In the genomic region with DNA sequence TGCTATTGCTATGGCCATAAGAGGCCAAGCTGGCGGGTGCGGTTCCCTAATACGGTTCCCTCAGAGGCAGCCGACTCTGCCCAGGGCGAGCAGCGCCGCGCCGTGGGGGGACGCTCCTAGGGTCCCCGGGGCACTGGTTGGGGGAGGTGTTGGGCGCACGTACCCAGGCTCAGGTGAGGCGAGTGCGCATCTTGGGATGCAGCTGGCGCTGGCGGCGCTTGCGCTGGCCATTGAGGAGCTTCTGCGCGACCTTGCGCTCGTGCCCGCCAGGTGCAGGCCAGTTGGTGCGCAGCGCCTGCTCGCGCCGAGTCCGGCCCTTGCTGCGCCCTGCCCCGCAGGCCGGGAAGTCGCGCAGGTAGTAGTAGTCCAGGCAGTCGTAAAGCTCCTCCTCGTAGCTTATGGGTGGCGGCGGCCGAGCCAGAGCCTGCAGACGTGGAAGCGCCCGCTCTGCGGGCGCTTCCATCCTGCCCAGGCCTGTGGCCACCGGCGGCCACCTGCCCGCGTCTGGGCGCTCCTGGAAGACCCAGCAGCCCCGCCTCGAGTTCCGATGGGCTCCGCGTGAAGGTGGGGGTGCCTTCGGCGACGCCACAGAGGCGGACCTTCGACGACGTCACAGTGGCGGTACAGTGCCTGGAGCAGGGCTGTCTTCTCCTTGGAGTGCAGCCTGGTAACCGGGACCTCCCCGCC, we compare ENCODE assay signal across 17 cellular contexts. TPM values are rescaled to one million over a fixed set of nuclear protein-coding genes. Genes with fewer than 3 reads are reported as not detected.
A peak's percentile ranks its signal among the peaks of the same experiment; 100 is the strongest.
DNase-seq lines count a peak whose midpoint lies in the region; ATAC-seq and TF ChIP-seq lines count a peak whose summit lies in the region.
"Had no signal": no experiment of that assay in that cellular context is flagged by ENCODE, and none has a peak within 500 bp of the region (broad histone marks: within the 10 kb centered on the region; RNA-seq: fewer than 3 reads in every experiment).

A gene with protein sequence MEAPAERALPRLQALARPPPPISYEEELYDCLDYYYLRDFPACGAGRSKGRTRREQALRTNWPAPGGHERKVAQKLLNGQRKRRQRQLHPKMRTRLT (minus strand): TSS at position 566 of the 687 bp plus-strand sequence. CDS start 103 bp downstream, at position 463.

- TF ChIP-seq CTCF in GM06990 (IDR thresholded peaks at IDR 0.05; ENCODE audit: insufficient read depth, low read length, poor library complexity, severe bottlenecking), result no peak
- no peak for TF ChIP-seq CTCF in epithelial cell of esophagus (IDR thresholded peaks at IDR 0.05; ENCODE audit: insufficient read depth, low read depth, low read length, missing control alignments)
- no peak for TF ChIP-seq CTCF in nephron progenitor cell (IDR thresholded peaks at IDR 0.05)

- H3K14ac ChIP-seq in trophoblast cell (ENCODE audit: low read length), result no peak within 1 kb of the TSS

- H3K36me3 Mint-ChIP-seq in nephron progenitor cell (ENCODE audit: low read depth), result no peaks in the 10 kb centered on the region
- H3K36me3 Mint-ChIP-seq: CD4-positive, CD25-positive, alpha-beta regulatory T cell had no signal

- H2AK5ac ChIP-seq in trophoblast cell (ENCODE audit: low read length), result no peak within 1 kb of the TSS

- no peak within 1 kb of the TSS for H4K8ac ChIP-seq in trophoblast cell (ENCODE audit: low read depth, low read length)

- H3K36me3 ChIP-seq in GM06990 (ENCODE audit: control insufficient read depth, insufficient read depth, low read length), result no peaks in the 10 kb centered on the region
- no peaks in the 10 kb centered on the region for H3K36me3 ChIP-seq in trophoblast cell (ENCODE audit: control insufficient read depth in 1 of 2, insufficient read depth in 2 of 2, low read length in 2 of 2)
- H3K36me3 ChIP-seq: sigmoid colon had no signal

- H3K4me3 ChIP-seq in GM06990 (replicated peaks; ENCODE audit: low read depth, low read length), result no peak within 1 kb of the TSS
- H3K4me3 ChIP-seq in epithelial cell of esophagus (ENCODE audit: low read length), result peak within 1 kb of the TSS; percentile 19
- H3K4me3 ChIP-seq in trophoblast cell (ENCODE audit: low read depth, low read length), result no peak within 1 kb of the TSS
- H3K4me3 ChIP-seq: sigmoid colon had no signal

- no peak within 1 kb of the TSS for H3K9ac ChIP-seq in trophoblast cell (ENCODE audit: low read length)

- no peaks in the 10 kb centered on the region for H3K4me1 Mint-ChIP-seq in nephron progenitor cell
- H3K4me1 Mint-ChIP-seq: CD4-positive, CD25-positive, alpha-beta regulatory T cell; nephron had no signal

- no peak within 1 kb of the TSS for H3K4ac ChIP-seq in trophoblast cell (ENCODE audit: low read depth, low read length)

- H2BK120ac ChIP-seq in trophoblast cell (ENCODE audit: insufficient read depth, low read length, poor library complexity), result no peak within 1 kb of the TSS

- H3K4me1 ChIP-seq in trophoblast cell (ENCODE audit: control insufficient read depth in 1 of 2, insufficient read depth in 2 of 2, low read length in 2 of 2), result no peaks in the 10 kb centered on the region

- H3K27me3 Mint-ChIP-seq in nephron progenitor cell (ENCODE audit: low read depth, poor library complexity), result peaks cover 4% of the 10 kb centered on the region

- H3K23ac ChIP-seq in trophoblast cell (ENCODE audit: low read length), result no peak within 1 kb of the TSS

- DNase-seq in DMS153 treated with DMSO at 0.1 percent for 48 hours (lab: John Stamatoyannopoulos, UW; ENCODE audit: unreplicated experiment), result peak; percentile 49
- peak; percentile 32 for DNase-seq in GM06990 (ENCODE audit: extremely low read depth, insufficient read length)
- DNase-seq in epithelial cell of esophagus (ENCODE audit: low read depth), result peak; percentile 31
- peak; percentile 33 to 73 for DNase-seq in trophoblast cell
- no peak for DNase-seq in activated gamma-delta T cell (lab: John Stamatoyannopoulos, UW)
- DNase-seq in nephron progenitor cell, result no peak
- no peak for DNase-seq in NCI-H446 (lab: John Stamatoyannopoulos, UW)
- DNase-seq: activated CD4-positive, alpha-beta T cell treated with anti-CD3 and anti-CD28 coated beads for 4 hours; CD4-positive, CD25-positive, alpha-beta regulatory T cell; glutamatergic neuron; Karpas-422; left cardiac atrium; sigmoid colon; T-helper 1 cell had no signal

- H4K91ac ChIP-seq in trophoblast cell (ENCODE audit: low read depth, low read length), result no peak within 1 kb of the TSS

- H3K9me3 ChIP-seq in trophoblast cell (ENCODE audit: insufficient read depth, low read depth, low read length), result peaks cover 16% of the 10 kb centered on the region
- H3K9me3 ChIP-seq: sigmoid colon had no signal

- H3K27ac ChIP-seq in trophoblast cell (ENCODE audit: low read depth, low read length), result no peak within 1 kb of the TSS
- H3K27ac ChIP-seq: sigmoid colon had no signal

- WGBS in trophoblast cell (ENCODE audit: extremely low coverage, insufficient coverage, insufficient read length), result no CpG with 5 or more reads among the region's 65 CpGs

- no peak within 1 kb of the TSS for H2BK12ac ChIP-seq in trophoblast cell (ENCODE audit: low read length)

- no peaks in the 10 kb centered on the region for H3K27me3 ChIP-seq in GM06990 (replicated peaks; ENCODE audit: control insufficient read depth, insufficient read depth, low read length)
- H3K27me3 ChIP-seq in trophoblast cell (ENCODE audit: insufficient read depth, low read length), result no peaks in the 10 kb centered on the region

- H3K4me3 Mint-ChIP-seq in nephron progenitor cell, result no peak within 1 kb of the TSS
- H3K4me3 Mint-ChIP-seq: CD4-positive, CD25-positive, alpha-beta regulatory T cell; nephron; stimulated activated naive CD8-positive, alpha-beta T cell treated with anti-CD3 and anti-CD28 coated beads, Interleukin-15, Interleukin-2, amounts not matched to agents 100 ng/mL and 50 ng/mL, for 24 hours had no signal

- H2BK5ac ChIP-seq in trophoblast cell (ENCODE audit: low read depth, low read length, poor library complexity), result no peak within 1 kb of the TSS

- no peaks in the 10 kb centered on the region for H3K79me1 ChIP-seq in trophoblast cell (ENCODE audit: low read length)

- no peaks in the 10 kb centered on the region for H3K79me2 ChIP-seq in trophoblast cell (ENCODE audit: control insufficient read depth, insufficient read depth, low read length, poor library complexity)

- no peak within 1 kb of the TSS for H3K27ac Mint-ChIP-seq in nephron progenitor cell
- H3K27ac Mint-ChIP-seq: nephron; stimulated activated naive CD8-positive, alpha-beta T cell treated with anti-CD3 and anti-CD28 coated beads, Interleukin-15, Interleukin-2, amounts not matched to agents 100 ng/mL and 50 ng/mL, for 24 hours had no signal

- no peak within 1 kb of the TSS for H4K12ac ChIP-seq in trophoblast cell (ENCODE audit: low read depth, low read length)

- no peak for ATAC-seq in GM19023 (IDR thresholded peaks at IDR 0.05; ENCODE audit: unreplicated experiment)
- ATAC-seq: left cardiac atrium had no signal

- peaks cover 53% of the 10 kb centered on the region for H3K9me3 Mint-ChIP-seq in nephron progenitor cell
- H3K9me3 Mint-ChIP-seq: CD4-positive, CD25-positive, alpha-beta regulatory T cell; stimulated activated naive CD8-positive, alpha-beta T cell treated with anti-CD3 and anti-CD28 coated beads, Interleukin-15, Interleukin-2, amounts not matched to agents 100 ng/mL and 50 ng/mL, for 24 hours had no signal

- H2AFZ ChIP-seq in trophoblast cell (ENCODE audit: insufficient read depth, low read length, poor library complexity), result no peak within 1 kb of the TSS

- H3K4me2 ChIP-seq in trophoblast cell (ENCODE audit: low read length), result no peak within 1 kb of the TSS

- no peak within 1 kb of the TSS for H3K18ac ChIP-seq in trophoblast cell (ENCODE audit: low read length)

RNA-seq across cellular contexts. Expression of the gene that starts here (rescaled TPM):
- polyA plus RNA-seq in trophoblast cell (2013), result not detected in 2 replicates

Comparison
In these comparisons a context has a peak if more than half of its experiments do, and no peak if none do; other contexts are left out.
1. DNase-seq: peak in DMS153 treated with DMSO at 0.1 percent for 48 hours (single experiment), GM06990 (single experiment), epithelial cell of esophagus (single experiment) and trophoblast cell (2 of 2); none in activated gamma-delta T cell (single experiment), nephron progenitor cell (single experiment) and NCI-H446 (0 of 2).